Comparison of ENCODE assay signal across 25 cellular contexts in the genomic region with DNA sequence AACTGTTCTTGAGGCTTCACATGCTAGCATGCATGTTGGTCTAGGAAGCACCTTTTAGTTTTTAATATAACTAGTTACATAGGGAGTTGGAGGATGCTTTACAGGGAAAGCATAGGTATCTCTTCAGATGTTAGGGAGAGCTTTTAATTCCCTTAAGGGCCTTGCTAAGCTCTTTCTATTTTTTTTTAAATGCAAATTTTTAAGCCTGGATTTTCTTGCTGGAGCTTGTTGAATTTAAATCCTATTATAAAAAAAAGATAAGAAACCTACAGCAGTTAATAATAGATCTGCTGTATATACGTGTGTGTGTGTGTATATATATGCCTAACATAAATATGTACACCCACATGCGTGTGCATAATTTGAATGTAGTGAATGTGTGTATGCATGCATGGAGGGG.
"Had no signal": no experiment of that assay in that cellular context is flagged by ENCODE, and none has a peak within 500 bp of the region (broad histone marks: within the 10 kb centered on the region; RNA-seq: fewer than 3 reads in every experiment).

No MANE protein-coding gene starts in this region.

- H3K4me1 ChIP-seq: ascending aorta had no signal

- ATAC-seq: activated CD4-positive, alpha-beta T cell treated with anti-CD3 and anti-CD28 coated beads for 36 hours; activated CD8-positive, alpha-beta T cell treated with anti-CD3 and anti-CD28 coated beads, Interleukin-2, amount 10 ng/mL, durations not matched to agents 7 days and 5 days; activated naive CD4-positive, alpha-beta T cell treated with anti-CD3 and anti-CD28 coated beads, Interleukin-2, amount 50 U/mL, for 72 hours; activated naive CD8-positive, alpha-beta T cell treated with anti-CD3 and anti-CD28 coated beads, Interleukin-2, amount 50 U/mL, for 24 hours; body of pancreas; K562; Panc1; Right ventricle myocardium inferior had no signal

- H3K27me3 ChIP-seq: ascending aorta, body of pancreas had no signal

- H3K9me3 ChIP-seq: ascending aorta, body of pancreas had no signal

- H3K4me3 ChIP-seq: ascending aorta, body of pancreas, K562, SK-N-MC had no signal

- DNase-seq: activated CD4-positive, alpha-beta T cell treated with anti-CD3 and anti-CD28 coated beads for 36 hours; activated CD4-positive, alpha-beta T cell treated with anti-CD3 and anti-CD28 coated beads, Interleukin-2, amount 50 U/mL, for 4 hours; activated CD4-positive, CD25-positive, alpha-beta regulatory T cell; activated CD8-positive, alpha-beta memory T cell treated with anti-CD3 and anti-CD28 coated beads, Interleukin-2, amount 50 U/mL, for 48 hours; activated CD8-positive, alpha-beta T cell treated with anti-CD3 and anti-CD28 coated beads, Interleukin-2, amount 10 ng/mL, durations not matched to agents 7 days and 5 days; activated naive CD4-positive, alpha-beta T cell; activated naive CD8-positive, alpha-beta T cell treated with anti-CD3 and anti-CD28 coated beads, Interleukin-2, amount 50 U/mL, for 24 hours; activated T-cell treated with anti-CD3 and anti-CD28 coated beads, Interleukin-2, amount 50 U/mL, for 1 hour; amniotic stem cell; body of pancreas; Kasumi-1; NCI-H1048; NCI-H1930; NCI-H2171; NCI-H226; NCI-H748 treated with DMSO at 0.1 percent for 48 hours; RPMI8226; T-helper 1 cell had no signal

- H3K27ac ChIP-seq: ascending aorta, body of pancreas, SK-N-MC, VCaP had no signal
